31 cellular contexts compared by ENCODE assay signal in genomic region chr2:67378555-67378954, GRCh38.
"Had no signal": no experiment of that assay in that cellular context is flagged by ENCODE, and none has a peak within 500 bp of the region (broad histone marks: within the 10 kb centered on the region; RNA-seq: fewer than 3 reads in every experiment).

No MANE protein-coding gene starts in this region.

- H3K4me1 Mint-ChIP-seq: naive B cell; nephron progenitor cell; neural progenitor cell; stimulated activated memory B cell treated with anti-CD40 and anti-IgM and Interleukin-4, amounts not matched to agents 10 μg/mL and 1 μg/mL and 100 μg/mL, for 72 hours; stimulated activated naive CD8-positive, alpha-beta T cell treated with anti-CD3 and anti-CD28 coated beads, Interleukin-15, amount 100 ng/mL, for 72 hours had no signal

- H3K9ac ChIP-seq: neural progenitor cell had no signal

- H3K36me3 ChIP-seq: left lung, neural progenitor cell, neutrophil, prostate gland, spleen, tibial nerve, uterus had no signal

- H3K4me1 ChIP-seq: left lung, neural progenitor cell, prostate gland, spleen, tibial nerve, uterus had no signal

- H3K4me3 ChIP-seq: left lung, lung, neural progenitor cell, prostate gland, skin epidermis, spleen, tibial nerve, uterus had no signal

- H3K27me3 Mint-ChIP-seq: stimulated activated naive CD8-positive, alpha-beta T cell treated with anti-CD3 and anti-CD28 coated beads, Interleukin-15, amount 100 ng/mL, for 72 hours; type B pancreatic cell had no signal

- H3K9me3 Mint-ChIP-seq: natural killer cell; neural progenitor cell; stimulated activated memory B cell treated with anti-CD40 and anti-IgM and Interleukin-4, amounts not matched to agents 10 μg/mL and 1 μg/mL and 100 μg/mL, for 72 hours; type B pancreatic cell had no signal

- DNase-seq: hypothalamus; immature natural killer cell; islet precursor cell; kidney glomerular epithelial cell; left cardiac atrium; left lung; mesendoderm; naive B cell; natural killer cell; nephron progenitor cell; occipital lobe; retina; right cardiac atrium; spleen; stimulated activated CD4-positive, alpha-beta T cell treated with anti-CD3 and anti-CD28 coated beads, Interleukin-2, amount 100 ng/mL, for 48 hours; stimulated activated CD4-positive, alpha-beta T cell treated with anti-CD3 and anti-CD28 coated beads, Interleukin-4, amount 100 ng/mL, for 4 hours; stimulated activated CD8-positive, alpha-beta memory T cell treated with anti-CD3 and anti-CD28 coated beads, Interleukin-4, amount 100 ng/mL, for 48 hours; stimulated activated naive CD4-positive, alpha-beta T cell treated with Interleukin-2 at 50 U/mL for 16 hours; stimulated activated naive CD8-positive, alpha-beta T cell treated with anti-CD3 and anti-CD28 coated beads, Interleukin-15, amount 100 ng/mL, for 72 hours; substantia nigra; uterus had no signal

- H3K27ac Mint-ChIP-seq: immature natural killer cell; mesothelial cell of epicardium; naive B cell; natural killer cell; nephron progenitor cell; neural progenitor cell; stimulated activated memory B cell treated with anti-CD40 and anti-IgM and Interleukin-4, amounts not matched to agents 10 μg/mL and 1 μg/mL and 100 μg/mL, for 72 hours; stimulated activated naive CD8-positive, alpha-beta T cell treated with anti-CD3 and anti-CD28 coated beads, Interleukin-15, amount 100 ng/mL, for 72 hours; type B pancreatic cell had no signal

- H3K36me3 Mint-ChIP-seq: natural killer cell; neural progenitor cell; stimulated activated memory B cell treated with anti-CD40 and anti-IgM and Interleukin-4, amounts not matched to agents 10 μg/mL and 1 μg/mL and 100 μg/mL, for 72 hours had no signal

- ATAC-seq: left cardiac atrium; left lung; natural killer cell; right cardiac atrium; sciatic nerve; stimulated activated memory B cell treated with anti-CD40 and anti-IgM and Interleukin-4, amounts not matched to agents 10 μg/mL and 1 μg/mL and 100 μg/mL, for 72 hours; stimulated activated naive CD8-positive, alpha-beta T cell treated with anti-CD3 and anti-CD28 coated beads, Interleukin-15, amount 100 ng/mL, for 72 hours had no signal

- H3K4me3 Mint-ChIP-seq: immature natural killer cell; mesothelial cell of epicardium; naive B cell; natural killer cell; nephron progenitor cell; neural progenitor cell; stimulated activated memory B cell treated with anti-CD40 and anti-IgM and Interleukin-4, amounts not matched to agents 10 μg/mL and 1 μg/mL and 100 μg/mL, for 72 hours; stimulated activated naive CD8-positive, alpha-beta T cell treated with anti-CD3 and anti-CD28 coated beads, Interleukin-15, amount 100 ng/mL, for 72 hours; type B pancreatic cell had no signal

- H3K27ac ChIP-seq: left lung, neural progenitor cell, neutrophil, prostate gland, skin epidermis, spleen, tibial nerve, uterus had no signal

- H3K9me3 ChIP-seq: neutrophil, prostate gland, uterus had no signal
